8 cellular contexts compared by ENCODE assay signal in the genomic region with DNA sequence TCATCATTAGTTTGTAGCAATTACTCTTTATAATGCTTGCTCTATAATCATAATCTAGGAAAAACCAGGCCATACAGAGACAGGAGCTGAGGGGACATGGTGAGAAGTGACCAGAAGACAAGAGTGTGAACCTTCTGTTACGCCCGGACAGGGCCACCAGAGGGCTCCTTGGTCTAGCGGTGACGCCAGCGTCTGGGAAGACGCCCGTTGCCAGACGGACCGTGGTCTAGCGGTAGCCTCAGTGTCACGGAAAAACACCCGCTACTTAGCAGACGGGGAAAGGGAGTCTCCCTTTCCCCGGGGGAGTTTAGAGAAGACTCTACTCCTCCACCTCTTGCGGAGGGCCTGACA. TPM values are rescaled to one million over a fixed set of nuclear protein-coding genes. Genes with fewer than 3 reads are reported as not detected.
DNase-seq lines count a peak whose midpoint lies in the region; ATAC-seq and TF ChIP-seq lines count a peak whose summit lies in the region.
"Not testable (repeated sequence)": the region's sequence is repeated elsewhere in the genome, so short reads cannot be mapped to it uniquely, and the experiment has no call there.

No MANE protein-coding gene starts in this region.

- ATAC-seq in PC-3, result not testable (repeated sequence)

- H3K4me2 ChIP-seq in PC-3 (ENCODE audit: low read length), result peak overlapping the region; percentile 57; the same call in 1 of the 2 replicates

- peaks cover 10% of the 10 kb centered on the region for H3F3A ChIP-seq in PC-3 (ENCODE audit: low read length, unreplicated experiment)

- H3K27ac Mint-ChIP-seq in activated CD4-positive, alpha-beta memory T cell treated with anti-CD3 and anti-CD28 coated beads, Interleukin-2, amount 10 ng/mL, durations not matched to agents 7 days and 5 days, result not testable (repeated sequence)

- POLR2A ChIA-PET in PC-3 (lab: Charles Lee; ENCODE audit: unreplicated experiment), result interaction anchor here (0.6 kb wide), 1 partner anchor 79 kb away, joined by 5 read pairs; no protein-coding TSS in a partner anchor
- POLR2A ChIA-PET in activated CD4-positive, alpha-beta memory T cell treated with anti-CD3 and anti-CD28 coated beads, Interleukin-2, amount 10 ng/mL, durations not matched to agents 7 days and 5 days (lab: Charles Lee), result not testable (repeated sequence)

- peaks cover 14% of the 10 kb centered on the region for H3K27me3 Mint-ChIP-seq in activated CD4-positive, alpha-beta memory T cell treated with anti-CD3 and anti-CD28 coated beads, Interleukin-2, amount 10 ng/mL, durations not matched to agents 7 days and 5 days

- H3K36me3 ChIP-seq in MG63; PC-3 (ENCODE audit: low read depth, low read length); kidney epithelial cell (ENCODE audit: control insufficient read depth, insufficient read depth, low read length): not testable (repeated sequence)

- not testable (repeated sequence) for H3K36me3 Mint-ChIP-seq in activated CD4-positive, alpha-beta memory T cell treated with anti-CD3 and anti-CD28 coated beads, Interleukin-2, amount 10 ng/mL, durations not matched to agents 7 days and 5 days (ENCODE audit: low read depth)

- peak; percentile 78 for DNase-seq in A172 (ENCODE audit: low spot score)
- peak; percentile 78 for DNase-seq in GF-D8 (lab: John Stamatoyannopoulos, UW)
- peak; percentile 59 for DNase-seq in MG63
- DNase-seq in PC-3, result peak; percentile 72
- peak; percentile 40 for DNase-seq in activated CD4-positive, alpha-beta memory T cell treated with anti-CD3 and anti-CD28 coated beads, Interleukin-2, amount 10 ng/mL, durations not matched to agents 7 days and 5 days
- peak; percentile 72 for DNase-seq in dermis blood vessel endothelial cell
- DNase-seq in kidney epithelial cell (ENCODE audit: low read depth), result not testable (repeated sequence)
- DNase-seq in retina, result peak; percentile 51

- H3K4me1 Mint-ChIP-seq in activated CD4-positive, alpha-beta memory T cell treated with anti-CD3 and anti-CD28 coated beads, Interleukin-2, amount 10 ng/mL, durations not matched to agents 7 days and 5 days, result peaks cover 18% of the 10 kb centered on the region

- not testable (repeated sequence) for H3K9me3 ChIP-seq in MG63; PC-3 (ENCODE audit: low read length)

- not testable (repeated sequence) for H3K27ac ChIP-seq in PC-3 (ENCODE audit: low read length)

- not testable (repeated sequence) for H3K9me3 Mint-ChIP-seq in activated CD4-positive, alpha-beta memory T cell treated with anti-CD3 and anti-CD28 coated beads, Interleukin-2, amount 10 ng/mL, durations not matched to agents 7 days and 5 days

- not testable (repeated sequence) for BruUV-seq in PC-3 (replicated peaks; lab: Mats Ljungman, UMichigan)

- not testable (repeated sequence) for H3K9me2 ChIP-seq in PC-3 (replicated peaks; ENCODE audit: low read length)

- H3K4me1 ChIP-seq in PC-3 (ENCODE audit: insufficient read depth, low read length), result not testable (repeated sequence)

- not testable (repeated sequence) for H3K9ac ChIP-seq in PC-3 (ENCODE audit: low read length)

- not testable (repeated sequence) for H3K4me3 Mint-ChIP-seq in activated CD4-positive, alpha-beta memory T cell treated with anti-CD3 and anti-CD28 coated beads, Interleukin-2, amount 10 ng/mL, durations not matched to agents 7 days and 5 days

- H2AFZ ChIP-seq in PC-3 (ENCODE audit: low read length), result not testable (repeated sequence)

- H4K20me1 ChIP-seq in PC-3 (ENCODE audit: low read length), result not testable (repeated sequence)

- not testable (repeated sequence) for H3K4me3 ChIP-seq in MG63; PC-3 (ENCODE audit: low read length); kidney epithelial cell (ENCODE audit: low read depth, low read length)

- CTCF ChIA-PET in PC-3 (lab: Charles Lee), result interaction anchor here (0.8 kb wide), 1 partner anchor 14 kb away, joined by 3 read pairs; no protein-coding TSS in a partner anchor
- CTCF ChIA-PET in activated CD4-positive, alpha-beta memory T cell treated with anti-CD3 and anti-CD28 coated beads, Interleukin-2, amount 10 ng/mL, durations not matched to agents 7 days and 5 days (lab: Charles Lee), result interaction anchor here (1.1 to 1.4 kb wide), 2 partner anchors 12 to 34 kb away, joined by 3 read pairs; partner anchors contain the start of gene TCFL5

- intact Hi-C loops in PC-3 (cut with micrococcal nuclease), result loop anchor here (2.0 kb wide), 1 partner anchor 135 kb away; no protein-coding TSS in a partner anchor

- not testable (repeated sequence) for H3K27me3 ChIP-seq in MG63; PC-3 (ENCODE audit: low read length); kidney epithelial cell (ENCODE audit: control insufficient read depth, insufficient read depth, low read length)

- not testable (repeated sequence) for H3K79me2 ChIP-seq in PC-3 (ENCODE audit: low read length)

- TF ChIP-seq CTCF in PC-3 (conservative IDR thresholded peaks at IDR 0.05; ENCODE audit: low read depth, low read length) (peak; percentile 55), kidney epithelial cell (IDR thresholded peaks at IDR 0.05; ENCODE audit: insufficient read depth, low read length, poor library complexity, severe bottlenecking) (peak; percentile 56)

RNA-seq across cellular contexts. Expression of gene TCFL5, which starts 12.0 kb away (rescaled TPM):
- total RNA-seq in A172 (2014; rRNA removed; shearing (Covaris generic)), result 23.7 and 24.1 TPM in 2 replicates
- 16.0 and 25.4 TPM in 2 replicates for total RNA-seq in MG63 (2014; rRNA removed; shearing (Covaris generic); ENCODE audit: low replicate concordance)
- total RNA-seq in PC-3 (2014; rRNA removed) (15.8 and 21.7 TPM in 2 replicates), dermis blood vessel endothelial cell (14.1 and 14.8 TPM in 2 replicates), kidney epithelial cell (4.3 and 5.4 TPM in 2 replicates)
- total RNA-seq in activated CD4-positive, alpha-beta memory T cell treated with anti-CD3 and anti-CD28 coated beads, Interleukin-2, amount 10 ng/mL, durations not matched to agents 7 days and 5 days, result 1 to 10 TPM; 6.0 to 6.2 TPM

RNA-seq across cellular contexts. Expression of gene DIDO1, which starts 52.6 kb away (rescaled TPM):
- total RNA-seq in A172 (2014; rRNA removed; shearing (Covaris generic)), result 33.8 and 38.1 TPM in 2 replicates
- 20.0 and 21.2 TPM in 2 replicates for total RNA-seq in MG63 (2014; rRNA removed; shearing (Covaris generic); ENCODE audit: low replicate concordance)
- 33.2 and 40.4 TPM in 2 replicates for total RNA-seq in PC-3 (2014; rRNA removed)
- total RNA-seq in activated CD4-positive, alpha-beta memory T cell treated with anti-CD3 and anti-CD28 coated beads, Interleukin-2, amount 10 ng/mL, durations not matched to agents 7 days and 5 days, result 10 to 100 TPM; 62.2 to 66.2 TPM
- 47.5 and 56.2 TPM in 2 replicates for total RNA-seq in dermis blood vessel endothelial cell
- 37.9 and 40.2 TPM in 2 replicates for total RNA-seq in kidney epithelial cell

RNA-seq across cellular contexts. Expression of gene COL9A3, which starts 56.8 kb away (rescaled TPM):
- 1.9 and 2.8 TPM in 2 replicates for total RNA-seq in A172 (2014; rRNA removed; shearing (Covaris generic))
- total RNA-seq in MG63 (2014; rRNA removed; shearing (Covaris generic); ENCODE audit: low replicate concordance), result 2.8 TPM in 1 of 2 replicates, not detected in the other
- total RNA-seq in PC-3 (2014; rRNA removed), result 14.3 and 17.7 TPM in 2 replicates
- not detected for total RNA-seq in activated CD4-positive, alpha-beta memory T cell treated with anti-CD3 and anti-CD28 coated beads, Interleukin-2, amount 10 ng/mL, durations not matched to agents 7 days and 5 days
- total RNA-seq in dermis blood vessel endothelial cell, result 1.3 and 1.9 TPM in 2 replicates
- total RNA-seq in kidney epithelial cell, result 5.4 and 10.4 TPM in 2 replicates
